Comparison of ENCODE assay signal across 12 cellular contexts in genomic region chr9:109579191-109579948, GRCh38.
"Had no signal": no experiment of that assay in that cellular context is flagged by ENCODE, and none has a peak within 500 bp of the region (broad histone marks: within the 10 kb centered on the region; RNA-seq: fewer than 3 reads in every experiment).

No MANE protein-coding gene starts in this region.

- H3K4me3 Mint-ChIP-seq: activated CD4-positive, alpha-beta memory T cell treated with anti-CD3 and anti-CD28 coated beads, Interleukin-2, amount 10 ng/mL, durations not matched to agents 7 days and 5 days; activated CD4-positive, alpha-beta T cell treated with anti-CD3 and anti-CD28 coated beads for 36 hours; nephron progenitor cell had no signal

- H3K36me3 ChIP-seq: tibial nerve, WERI-Rb-1 had no signal

- H3K4me3 ChIP-seq: tibial nerve had no signal

- H3K27me3 ChIP-seq: tibial nerve had no signal

- DNase-seq: activated CD4-positive, alpha-beta memory T cell treated with anti-CD3 and anti-CD28 coated beads, Interleukin-2, amount 10 ng/mL, durations not matched to agents 7 days and 5 days; activated CD4-positive, alpha-beta T cell treated with anti-CD3 and anti-CD28 coated beads for 36 hours; activated CD8-positive, alpha-beta memory T cell treated with anti-CD3 and anti-CD28 coated beads, Interleukin-2, amount 50 U/mL, for 4 hours; central memory CD4-positive, alpha-beta T cell; cortex of kidney; effector memory CD4-positive, alpha-beta T cell; nephron progenitor cell; stimulated activated CD4-positive, alpha-beta T cell treated with anti-CD3 and anti-CD28 coated beads, Interleukin-4, amount 100 ng/mL, for 4 hours; T-helper 1 cell; WERI-Rb-1 had no signal

- H3K27ac Mint-ChIP-seq: activated CD4-positive, alpha-beta memory T cell treated with anti-CD3 and anti-CD28 coated beads, Interleukin-2, amount 10 ng/mL, durations not matched to agents 7 days and 5 days; activated CD4-positive, alpha-beta T cell treated with anti-CD3 and anti-CD28 coated beads for 36 hours; nephron progenitor cell had no signal

- H3K27ac ChIP-seq: tibial nerve, WERI-Rb-1 had no signal

- H3K4me1 Mint-ChIP-seq: activated CD4-positive, alpha-beta memory T cell treated with anti-CD3 and anti-CD28 coated beads, Interleukin-2, amount 10 ng/mL, durations not matched to agents 7 days and 5 days; activated CD4-positive, alpha-beta T cell treated with anti-CD3 and anti-CD28 coated beads for 36 hours; nephron progenitor cell had no signal

- ATAC-seq: activated CD4-positive, alpha-beta T cell treated with anti-CD3 and anti-CD28 coated beads for 36 hours; left lobe of liver had no signal

- H3K9me3 ChIP-seq: tibial nerve had no signal

- H3K4me1 ChIP-seq: tibial nerve had no signal

- H3K9me3 Mint-ChIP-seq: activated CD4-positive, alpha-beta memory T cell treated with anti-CD3 and anti-CD28 coated beads, Interleukin-2, amount 10 ng/mL, durations not matched to agents 7 days and 5 days had no signal
